Comparison of ENCODE assay signal across 8 cellular contexts in genomic region chr17:15828727-15829314, GRCh38.
A peak's percentile ranks its signal among the peaks of the same experiment; 100 is the strongest.
DNase-seq lines count a peak whose midpoint lies in the region; ATAC-seq and TF ChIP-seq lines count a peak whose summit lies in the region.
"Not testable (repeated sequence)": the region's sequence is repeated elsewhere in the genome, so short reads cannot be mapped to it uniquely, and the experiment has no call there.

No MANE protein-coding gene starts in this region.

- H3K9me3 ChIP-seq in Panc1 (ENCODE audit: control insufficient read depth, insufficient read depth, low read depth, low read length) = not testable (repeated sequence)

- in situ Hi-C loops in Panc1 (cut with HindIII; ENCODE audit: low pct_unique_long_range_greater_than_20kb, low sequenced_read_pairs) = not testable (repeated sequence)

- not testable (repeated sequence) for H3K36me3 Mint-ChIP-seq in dendritic cell treated with granulocyte-macrophage colony-stimulating factor and Interleukin-4, amounts not matched to agents 40 ng/mL and 50 ng/mL, for 4 days (ENCODE audit: low read depth)

- peaks cover 32% of the 10 kb centered on the region for H3K4me1 Mint-ChIP-seq in dendritic cell treated with granulocyte-macrophage colony-stimulating factor and Interleukin-4, amounts not matched to agents 40 ng/mL and 50 ng/mL, for 4 days (ENCODE audit: low read depth)

- H3K27me3 ChIP-seq in Panc1 (ENCODE audit: control insufficient read depth, insufficient read depth, low read length) = not testable (repeated sequence)

- not testable (repeated sequence) for H3K4me1 ChIP-seq in Panc1 (ENCODE audit: control insufficient read depth, insufficient read depth, low read length)

- not testable (repeated sequence) for H3K4me3 ChIP-seq in AG04449 (ENCODE audit: low read depth, low read length); Panc1 (ENCODE audit: low read depth in 2 of 2, low read length in 2 of 2)

- H3K27ac Mint-ChIP-seq in dendritic cell treated with granulocyte-macrophage colony-stimulating factor and Interleukin-4, amounts not matched to agents 40 ng/mL and 50 ng/mL, for 4 days = peak overlapping the region; percentile 53

- H3K27ac ChIP-seq in Panc1 (ENCODE audit: low read length) = not testable (repeated sequence)

- not testable (repeated sequence) for H3K27me3 Mint-ChIP-seq in dendritic cell treated with granulocyte-macrophage colony-stimulating factor and Interleukin-4, amounts not matched to agents 40 ng/mL and 50 ng/mL, for 4 days

- CTCF ChIA-PET in AG04449 (lab: Yijun Ruan, JAX) = interaction anchor here (0.9 to 4.2 kb wide), 12 partner anchors 8 to 219 kb away, joined by 3 to 43 read pairs (median 4); partner anchors contain the start of genes ADORA2B, TTC19 and ZSWIM7
- CTCF ChIA-PET in Panc1 (lab: Charles Lee) = not testable (repeated sequence)

- not testable (repeated sequence) for H3K4me3 Mint-ChIP-seq in dendritic cell treated with granulocyte-macrophage colony-stimulating factor and Interleukin-4, amounts not matched to agents 40 ng/mL and 50 ng/mL, for 4 days

- POLR2A ChIA-PET in AG04449 (lab: Yijun Ruan, JAX) (interaction anchor here (0.6 kb wide), 1 partner anchor 143 kb away, joined by 3 read pairs; no protein-coding TSS in a partner anchor), Panc1 (lab: Charles Lee) (interaction anchor here (0.5 kb wide), 1 partner anchor 171 kb away, joined by 5 read pairs; the partner anchor contains the start of genes TTC19 and ZSWIM7)

- TF ChIP-seq CTCF in AG04449 (IDR thresholded peaks at IDR 0.05; ENCODE audit: insufficient read depth, low read length, missing control alignments) = peak; percentile 74
- TF ChIP-seq CTCF in Panc1 (IDR thresholded peaks at IDR 0.05) = peak; percentile 90

- H3K36me3 ChIP-seq in Panc1 (ENCODE audit: control insufficient read depth, insufficient read depth, low read length) = not testable (repeated sequence)

- not testable (repeated sequence) for BruUV-seq in Panc1 (replicated peaks; lab: Mats Ljungman, UMichigan)

- not testable (repeated sequence) for DNase-seq in AG04449 (ENCODE audit: low read depth, low spot score)
- DNase-seq in M059J (ENCODE audit: low read depth) (peak; percentile 57), Panc1 (ENCODE audit: low read depth, low spot score) (peak; percentile 67), kidney tubule cell (ENCODE audit: low spot score) (peak; percentile 67)
- DNase-seq in activated CD8-positive, alpha-beta memory T cell treated with anti-CD3 and anti-CD28 coated beads for 4 hours (ENCODE audit: low read depth in 2 of 2) = peak; percentile 48 to 52
- DNase-seq in stimulated activated CD4-positive, alpha-beta T cell treated with anti-CD3 and anti-CD28 coated beads, Interleukin-15, amount 100 ng/mL, for 1 hour (ENCODE audit: low read depth in 1 of 2, low spot score in 1 of 2) = peak; percentile 43 to 68

- not testable (repeated sequence) for H3K9me3 Mint-ChIP-seq in dendritic cell treated with granulocyte-macrophage colony-stimulating factor and Interleukin-4, amounts not matched to agents 40 ng/mL and 50 ng/mL, for 4 days

- ATAC-seq in GM18861 (IDR thresholded peaks at IDR 0.05; ENCODE audit: unreplicated experiment) = peak; percentile 35
- ATAC-seq in Panc1 = peak; percentile 99

- intact Hi-C loops in Panc1 (cut with micrococcal nuclease; ENCODE audit: unreplicated experiment) = loop anchor here (5.0 to 10.0 kb wide), 2 partner anchors 116 to 168 kb away; partner anchors contain the start of genes ADORA2B, TTC19 and ZSWIM7
- intact Hi-C loops in dendritic cell treated with granulocyte-macrophage colony-stimulating factor and Interleukin-4, amounts not matched to agents 40 ng/mL and 50 ng/mL, for 4 days (cut with micrococcal nuclease) = loop anchor here (1.0 kb wide), 1 partner anchor 169 kb away; no protein-coding TSS in a partner anchor
